8 cellular contexts compared by ENCODE assay signal in genomic region chr1:94235189-94236020, GRCh38.
A peak's percentile ranks its signal among the peaks of the same experiment; 100 is the strongest.
DNase-seq lines count a peak whose midpoint lies in the region; ATAC-seq, FAIRE-seq and TF ChIP-seq lines count a peak whose summit lies in the region.

No MANE protein-coding gene starts in this region.

- H3K27me3 Mint-ChIP-seq in effector memory CD8-positive, alpha-beta T cell, result peaks cover 72 to 75% of the 10 kb centered on the region in 2 donors
- H3K27me3 Mint-ChIP-seq in nephron (ENCODE audit: low read depth), result peaks cover 40% of the 10 kb centered on the region

- peak; percentile 32 for FAIRE-seq in A204.1 (lab: Jason Lieb, UNC)

- H3K4me3 Mint-ChIP-seq in effector memory CD8-positive, alpha-beta T cell, result peak overlapping the region; percentile 43 to 48
- peak overlapping the region; percentile 87 to 91 (median 91) for H3K4me3 Mint-ChIP-seq in nephron

- no peak for TF ChIP-seq RAD21 in Ishikawa (IDR thresholded peaks at IDR 0.05; ENCODE audit: low read depth)

- peaks cover 4 to 7% of the 10 kb centered on the region in 2 donors for H3K4me1 Mint-ChIP-seq in effector memory CD8-positive, alpha-beta T cell (ENCODE audit: low read depth in 2 of 2)
- H3K4me1 Mint-ChIP-seq in nephron, result peaks cover 28% of the 10 kb centered on the region

- H3K36me3 Mint-ChIP-seq in effector memory CD8-positive, alpha-beta T cell (ENCODE audit: insufficient read depth), result no peaks in the 10 kb centered on the region
- no peaks in the 10 kb centered on the region for H3K36me3 Mint-ChIP-seq in nephron (ENCODE audit: low read depth)

- TF ChIP-seq EP300 in Ishikawa (IDR thresholded peaks at IDR 0.05; ENCODE audit: borderline replicate concordance), result no peak

- H3K27ac Mint-ChIP-seq in effector memory CD8-positive, alpha-beta T cell, result no peak overlapping the region
- peak overlapping the region; percentile 53 to 74 (median 74) for H3K27ac Mint-ChIP-seq in nephron

- DNase-seq in effector memory CD8-positive, alpha-beta T cell, result no peak
- DNase-seq in DMS153 (lab: John Stamatoyannopoulos, UW) (no peak), NCI-H524 treated with DMSO at 0.1 percent for 48 hours (lab: John Stamatoyannopoulos, UW) (no peak)

- H3K9me3 Mint-ChIP-seq in effector memory CD8-positive, alpha-beta T cell, result no peaks in the 10 kb centered on the region
- H3K9me3 Mint-ChIP-seq in nephron, result no peaks in the 10 kb centered on the region

- no peak for TF ChIP-seq CTCF in nephron (IDR thresholded peaks at IDR 0.05; ENCODE audit: unreplicated experiment in 3 of 3)

- no peak for ATAC-seq in effector memory CD8-positive, alpha-beta T cell (replicated peaks)
- ATAC-seq in HG02970 (IDR thresholded peaks at IDR 0.05; ENCODE audit: low FRiP score, unreplicated experiment) (no peak), GM19452 (IDR thresholded peaks at IDR 0.05; ENCODE audit: unreplicated experiment) (no peak)

TF ChIP-seq in Ishikawa, 13 proteins besides CTCF, POLR2A, EP300 and RAD21:
- no peak for TF ChIP-seq USF1 (IDR thresholded peaks at IDR 0.05)
- TF ChIP-seq ZBTB7A (IDR thresholded peaks at IDR 0.05; ENCODE audit: low read depth), result no peak
- TF ChIP-seq MAX (IDR thresholded peaks at IDR 0.05), result 0 out of 2 replicates have a peak, but pooled peaks have one; percentile 2
TF ChIP-seq in Ishikawa: peak in this region for 1.

Comparison
In these comparisons a context has a peak if more than half of its experiments do, and no peak if none do; other contexts are left out.
1. H3K27ac Mint-ChIP-seq: peak in nephron (3 of 3); none in effector memory CD8-positive, alpha-beta T cell (0 of 2).